9 cellular contexts compared by ENCODE assay signal in the genomic region with DNA sequence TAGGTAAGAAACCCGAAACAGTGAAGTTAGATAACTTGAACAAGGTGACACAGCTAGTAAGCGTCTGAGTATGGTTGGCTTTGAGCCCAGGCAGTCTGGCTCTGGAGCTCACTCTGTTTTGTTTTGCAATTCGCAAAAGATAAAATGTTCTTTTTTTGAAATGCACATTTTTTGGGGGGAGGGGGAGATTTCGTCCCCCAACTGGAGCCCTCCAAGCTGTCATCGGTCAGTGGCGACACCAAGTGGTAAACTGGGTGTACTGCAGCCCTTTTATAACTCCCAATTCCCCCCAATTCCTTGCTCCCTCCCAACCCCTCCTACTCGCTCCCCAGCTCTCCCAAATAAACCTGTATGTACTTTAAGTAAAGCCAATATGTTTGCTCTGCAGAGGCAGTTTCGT. TPM values are rescaled to one million over a fixed set of nuclear protein-coding genes. Genes with fewer than 3 reads are reported as not detected.
A peak's percentile ranks its signal among the peaks of the same experiment; 100 is the strongest.
DNase-seq lines count a peak whose midpoint lies in the region; ATAC-seq, FAIRE-seq and TF ChIP-seq lines count a peak whose summit lies in the region.
"Had no signal": no experiment of that assay in that cellular context is flagged by ENCODE, and none has a peak within 500 bp of the region (broad histone marks: within the 10 kb centered on the region; RNA-seq: fewer than 3 reads in every experiment).

No MANE protein-coding gene starts in this region.

- H2AFZ ChIP-seq in K562 (ENCODE audit: low read depth, low read length), result no peak overlapping the region

- H3K27ac ChIP-seq in K562 (ENCODE audit: extremely low read depth, low read depth, low read length), result no peak overlapping the region
- no peak overlapping the region for H3K27ac ChIP-seq in thyroid gland

- CTCF ChIA-PET in K562 (lab: Yijun Ruan, JAX; ENCODE audit: low intra/inter-chr PET ratio), result interaction anchor here (0.7 to 0.8 kb wide), 2 partner anchors 158 to 285 kb away, joined by 3 to 5 read pairs; partner anchors contain the start of gene CCNB3

- POLR2A ChIA-PET in K562 (lab: Yijun Ruan, JAX), result interaction anchor here (0.6 kb wide), 1 partner anchor 83 kb away, joined by 4 read pairs; no protein-coding TSS in a partner anchor

- ATAC-seq in Right ventricle myocardium superior (ENCODE audit: poor library complexity), result peak; percentile 2
- ATAC-seq in Right ventricle myocardium inferior, result no peak
- no peak for ATAC-seq in K562
- no peak for ATAC-seq in GM18861 (IDR thresholded peaks at IDR 0.05; ENCODE audit: unreplicated experiment)

- in situ Hi-C loops in K562 (cut with MboI), result loop anchor here (10.0 to 25.0 kb wide), 3 partner anchors 175 to 1282 kb away; partner anchors contain the start of genes AKAP4 and CCNB3

- TF ChIP-seq POLR2A in K562 (conservative IDR thresholded peaks at IDR 0.05) (no peak), thyroid gland (IDR thresholded peaks at IDR 0.05) (no peak)

- H3K9me3 ChIP-seq in K562 (replicated peaks; ENCODE audit: control insufficient read depth, insufficient read depth, low read depth, low read length), result no peaks in the 10 kb centered on the region
- H3K9me3 ChIP-seq in thyroid gland, result no peaks in the 10 kb centered on the region

- TF ChIP-seq EP300 in K562 (IDR thresholded peaks at IDR 0.05; ENCODE audit: low read length), result no peak

- H3K36me3 ChIP-seq in K562 (ENCODE audit: control insufficient read depth, insufficient read depth, low read length) (no peaks in the 10 kb centered on the region), thyroid gland (no peaks in the 10 kb centered on the region)

- H3K4me2 ChIP-seq in K562 (ENCODE audit: insufficient read depth, low read length), result no peak overlapping the region

- DNase-seq in Right ventricle myocardium superior (peak; percentile 53), Right ventricle myocardium inferior (ENCODE audit: missing footprints) (no peak), NCI-H69 (lab: John Stamatoyannopoulos, UW) (peak; percentile 20), K562 (ENCODE audit: extremely low read depth in 1 of 4, low spot score in 3 of 4) (peak; percentile 47 to 57 (median 56)), kidney tubule cell (ENCODE audit: low spot score) (peak; percentile 14), thyroid gland (peak; percentile 81 to 82), HK-2 (ENCODE audit: unreplicated experiment) (no peak)

- BruUV-seq in K562 (replicated peaks; lab: Mats Ljungman, UMichigan), result no TSS peak

- H3K9ac ChIP-seq in K562 (ENCODE audit: insufficient read depth in 1 of 2, low read depth in 2 of 2, low read length in 2 of 2), result no peak overlapping the region

- H3K4me1 ChIP-seq in K562 (replicated peaks in 1 of 2; ENCODE audit: control insufficient read depth in 2 of 2, insufficient read depth in 2 of 2, low read length in 2 of 2), result peaks cover 4 to 6% of the 10 kb centered on the region in 2 experiments; a peak in 4 of 5 replicates
- H3K4me1 ChIP-seq in thyroid gland, result no peaks in the 10 kb centered on the region

- H3K4me3 ChIP-seq in K562 (no peak overlapping the region), thyroid gland (replicated peaks in 1 of 3) (no peak overlapping the region)

- peak in 1 of 2 experiments; percentile 45; a peak in 3 of 4 replicates for TF ChIP-seq RAD21 in K562 (CRISPR knock-in tag; conservative IDR thresholded peaks at IDR 0.05 in 1 of 2, IDR thresholded peaks at IDR 0.05 in 1 of 2)

- 5% methylated on average over 5 of the region's 8 CpGs for WGBS in K562 (ENCODE audit: insufficient coverage, low coverage, missing lambda C conversion rate)
- WGBS in thyroid gland, 2 donors, result 6 to 10% methylated on average over 8 of the region's 8 CpGs

- intact Hi-C loops in Right ventricle myocardium superior (cut with DNase I) (loop anchor here (5.0 kb wide), 2 partner anchors 37 to 163 kb away; no protein-coding TSS in a partner anchor), Right ventricle myocardium inferior (cut with DNase I) (loop anchor here (5.0 kb wide), 1 partner anchor 42 kb away; the partner anchor contains the start of gene USP27X), K562 (cut with micrococcal nuclease) (loop anchor here (5.0 to 10.0 kb wide), 2 partner anchors 157 to 525 kb away; no protein-coding TSS in a partner anchor), thyroid gland (cut with DNase I) (no loop called here)

- H4K20me1 ChIP-seq in K562 (replicated peaks; ENCODE audit: control insufficient read depth, insufficient read depth, low read length), result no peaks in the 10 kb centered on the region; the same call in 1 of the 2 replicates

- TF ChIP-seq CTCF in K562 (IDR thresholded peaks at IDR 0.05 in 2 of 3, conservative IDR thresholded peaks at IDR 0.05 in 1 of 3; ENCODE audit: insufficient read depth in 2 of 3, low read depth in 1 of 3, low read length in 3 of 3) (peak; percentile 68 to 80 (median 69)), thyroid gland (IDR thresholded peaks at IDR 0.05) (peak; percentile 50 to 73 (median 68))

- peak; percentile 68 for FAIRE-seq in K562 (lab: Jason Lieb, UNC)
- FAIRE-seq: colon had no signal

- H3K27me3 ChIP-seq in K562 (ENCODE audit: control insufficient read depth in 2 of 2, insufficient read depth in 2 of 2, low read length in 2 of 2) (no peaks in the 10 kb centered on the region), thyroid gland (no peaks in the 10 kb centered on the region)

- H3K9me1 ChIP-seq in K562 (ENCODE audit: control insufficient read depth, insufficient read depth, low read length), result no peaks in the 10 kb centered on the region

- H3K79me2 ChIP-seq in K562 (ENCODE audit: control insufficient read depth, insufficient read depth, low read length), result peaks cover 9% of the 10 kb centered on the region; the same call in 1 of the 3 replicates

TF ChIP-seq in K562, 482 proteins besides CTCF, POLR2A, EP300 and RAD21:
- TF ChIP-seq ZBTB7A (IDR thresholded peaks at IDR 0.05; ENCODE audit: borderline replicate concordance, control insufficient read depth, low read depth, low read length), result peak; percentile 62
- 0 out of 2 replicates have a peak, but pooled peaks have one; percentile 28 for TF ChIP-seq RB1 (IDR thresholded peaks at IDR 0.05; ENCODE audit: low read depth)
- TF ChIP-seq, protein P1, sequence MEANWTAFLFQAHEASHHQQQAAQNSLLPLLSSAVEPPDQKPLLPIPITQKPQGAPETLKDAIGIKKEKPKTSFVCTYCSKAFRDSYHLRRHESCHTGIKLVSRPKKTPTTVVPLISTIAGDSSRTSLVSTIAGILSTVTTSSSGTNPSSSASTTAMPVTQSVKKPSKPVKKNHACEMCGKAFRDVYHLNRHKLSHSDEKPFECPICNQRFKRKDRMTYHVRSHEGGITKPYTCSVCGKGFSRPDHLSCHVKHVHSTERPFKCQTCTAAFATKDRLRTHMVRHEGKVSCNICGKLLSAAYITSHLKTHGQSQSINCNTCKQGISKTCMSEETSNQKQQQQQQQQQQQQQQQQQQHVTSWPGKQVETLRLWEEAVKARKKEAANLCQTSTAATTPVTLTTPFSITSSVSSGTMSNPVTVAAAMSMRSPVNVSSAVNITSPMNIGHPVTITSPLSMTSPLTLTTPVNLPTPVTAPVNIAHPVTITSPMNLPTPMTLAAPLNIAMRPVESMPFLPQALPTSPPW (CRISPR knock-in tag; IDR thresholded peaks at IDR 0.05), result peak; percentile 45; the same call in 1 of the 2 replicates
- TF ChIP-seq TCF3 (CRISPR knock-in tag; IDR thresholded peaks at IDR 0.05), result no peak
- TF ChIP-seq NFIC (IDR thresholded peaks at IDR 0.05), result peak; percentile 24; the same call in 1 of the 2 replicates

RNA-seq across cellular contexts. Expression of gene CLCN5, which starts 2.8 kb away (rescaled TPM):
- total RNA-seq in Right ventricle myocardium superior, result 1.2 TPM
- 2.7 TPM for total RNA-seq in Right ventricle myocardium inferior
- 14.7 and 22.2 TPM in 2 replicates for total RNA-seq in K562 (2011; cell fraction: chromatin; rRNA removed; ENCODE audit: low replicate concordance)
- 9.5 and 13.8 TPM in 2 replicates for total RNA-seq in K562 (2011; cell fraction: nucleolus; rRNA removed)
- 11.7 and 17.7 TPM in 2 replicates for total RNA-seq in K562 (2011; cell fraction: nucleoplasm; rRNA removed)
- total RNA-seq in K562 (2014; rRNA removed), result 4.6 and 4.8 TPM in 2 replicates
- 9.5 TPM in 2 replicates for total RNA-seq in K562 (2014; rRNA removed; fragmentation: Illumina TruSeq; extraction: Trizol)
- 10.1 and 11.8 TPM in 2 replicates for total RNA-seq in K562 (2015; rRNA removed; fragmentation: Illumina TruSeq; extraction: Trizol)
- total RNA-seq in K562 (2021), result 8.6 and 9.7 TPM in 2 replicates
- polyA plus RNA-seq in K562 (2011; rRNA removed), result 5.1 and 7.4 TPM in 2 replicates
- 3.9 and 5.2 TPM in 2 replicates for polyA plus RNA-seq in K562 (2011; cell fraction: cytosol; rRNA removed)
- polyA plus RNA-seq in K562 (2011; cell fraction: nucleus; rRNA removed), result 9.3 and 9.5 TPM in 2 replicates
- polyA plus RNA-seq in K562 (2012), result 3.8 and 4.0 TPM in 2 replicates
- polyA plus RNA-seq in K562 (2014; fragmentation: Illumina TruSeq; extraction: Trizol), result 7.1 and 7.2 TPM in 2 replicates
- 1 to 10 TPM in 1 of 2 experiments, under 1 TPM in 1; 0.94 to 1.6 TPM for polyA plus RNA-seq in K562 (2014; fragmentation: Nextera tagmentation; extraction: Ambion mirVana)
- polyA plus RNA-seq in K562 (2014; rRNA removed), result 4.6 and 4.8 TPM in 2 replicates
- polyA minus RNA-seq in K562 (2011; rRNA and poly(A)+ RNA removed), result 16.9 and 18.2 TPM in 2 replicates
- polyA minus RNA-seq in K562 (2011; cell fraction: cytosol; rRNA and poly(A)+ RNA removed), result 7.8 and 9.3 TPM in 2 replicates
- polyA minus RNA-seq in K562 (2011; cell fraction: nucleus; rRNA and poly(A)+ RNA removed), result 6.9 and 12.8 TPM in 2 replicates
- total RNA-seq in thyroid gland, result 10 to 100 TPM in 2 of 4 donors, 1 to 10 TPM in 2; 7.3 to 12.6 (median 10.1) TPM

RNA-seq across cellular contexts. Expression of gene USP27X, which starts 40.3 kb away (rescaled TPM):
- total RNA-seq in Right ventricle myocardium superior (1.9 TPM), Right ventricle myocardium inferior (1.8 TPM), K562 (2014; rRNA removed) (0.82 and 1.8 TPM in 2 replicates), K562 (2014; rRNA removed; fragmentation: Illumina TruSeq; extraction: Trizol) (1.6 and 2.1 TPM in 2 replicates), K562 (2015; rRNA removed; fragmentation: Illumina TruSeq; extraction: Trizol) (1.3 and 1.7 TPM in 2 replicates), K562 (2021) (1.9 and 2.7 TPM in 2 replicates), thyroid gland (1 to 10 TPM; 2.3 to 4.6 (median 2.8) TPM)
- total RNA-seq in K562 (2011; cell fraction: chromatin; rRNA removed; ENCODE audit: low replicate concordance), result 3.8 and 4.9 TPM in 2 replicates
- total RNA-seq in K562 (2011; cell fraction: nucleolus; rRNA removed), result 3.4 and 4.0 TPM in 2 replicates
- 2.5 and 3.2 TPM in 2 replicates for total RNA-seq in K562 (2011; cell fraction: nucleoplasm; rRNA removed)
- polyA plus RNA-seq in K562 (2011; rRNA removed) (2.3 and 4.7 TPM in 2 replicates), K562 (2014; fragmentation: Illumina TruSeq; extraction: Trizol) (3.8 and 4.0 TPM in 2 replicates), K562 (2014; fragmentation: Nextera tagmentation; extraction: Ambion mirVana) (under 1 TPM; 0.15 TPM), K562 (2014; rRNA removed) (1.2 and 2.1 TPM in 2 replicates)
- polyA plus RNA-seq in K562 (2011; cell fraction: cytosol; rRNA removed), result 1.8 and 4.2 TPM in 2 replicates
- polyA plus RNA-seq in K562 (2011; cell fraction: nucleus; rRNA removed), result 1.1 and 1.9 TPM in 2 replicates
- 2.4 and 3.0 TPM in 2 replicates for polyA plus RNA-seq in K562 (2012)
- 4.2 and 7.8 TPM in 2 replicates for polyA minus RNA-seq in K562 (2011; rRNA and poly(A)+ RNA removed)
- 1.9 and 2.6 TPM in 2 replicates for polyA minus RNA-seq in K562 (2011; cell fraction: cytosol; rRNA and poly(A)+ RNA removed)
- 1.6 and 2.8 TPM in 2 replicates for polyA minus RNA-seq in K562 (2011; cell fraction: nucleus; rRNA and poly(A)+ RNA removed)

Comparison
In these comparisons a context has a peak if more than half of its experiments do, and no peak if none do; other contexts are left out.
1. DNase-seq: peak in Right ventricle myocardium superior (single experiment), NCI-H69 (single experiment), K562 (4 of 4), kidney tubule cell (single experiment) and thyroid gland (2 of 2); none in Right ventricle myocardium inferior (single experiment) and HK-2 (single experiment).